In the genomic region with DNA sequence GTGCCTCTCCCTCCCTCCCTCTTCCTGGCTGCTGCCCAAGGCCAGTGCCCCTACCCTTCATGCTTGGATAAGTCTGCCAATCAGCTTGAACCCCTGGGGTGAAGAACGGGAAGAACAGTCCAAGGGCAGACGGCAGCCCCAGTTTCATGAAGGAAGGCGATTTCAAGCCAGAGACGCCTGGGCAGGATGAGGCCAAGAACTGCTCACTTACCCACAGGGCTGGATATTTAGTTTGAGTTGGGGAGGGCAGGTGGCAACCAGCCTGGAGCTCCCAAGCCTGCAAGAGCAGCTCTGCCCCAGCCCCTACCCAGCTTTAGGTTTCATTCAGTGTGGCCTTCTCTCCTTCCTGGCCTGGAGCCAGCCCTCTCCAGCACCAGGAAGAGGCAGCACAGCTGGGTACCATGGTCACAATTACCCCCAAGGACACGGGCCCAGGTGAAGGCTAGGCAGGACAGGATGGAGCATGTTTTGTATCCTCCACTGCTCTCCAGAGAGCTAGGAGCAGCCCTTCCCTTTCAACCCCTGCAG, we compare ENCODE assay signal across 7 cellular contexts. TPM values are rescaled to one million over a fixed set of nuclear protein-coding genes. Genes with fewer than 3 reads are reported as not detected.
DNase-seq lines count a peak whose midpoint lies in the region; ATAC-seq, FAIRE-seq and TF ChIP-seq lines count a peak whose summit lies in the region.

No MANE protein-coding gene starts in this region.

- no peaks in the 10 kb centered on the region for H3K9me1 ChIP-seq in endothelial cell of umbilical vein (replicated peaks; ENCODE audit: control insufficient read depth, extremely low read depth, insufficient read depth, low read length)

- peaks cover 29% of the 10 kb centered on the region for H3K4me1 ChIP-seq in endothelial cell of umbilical vein (ENCODE audit: control insufficient read depth, extremely low read depth, insufficient read depth, low read length)
- peaks cover 0 to 6% (median 0%) of the 10 kb centered on the region in 4 donors for H3K4me1 ChIP-seq in sigmoid colon

- no peaks in the 10 kb centered on the region for H3K9me3 ChIP-seq in endothelial cell of umbilical vein (replicated peaks; ENCODE audit: control insufficient read depth, insufficient read depth, low read length)
- H3K9me3 ChIP-seq in sigmoid colon = no peaks in the 10 kb centered on the region

- TF ChIP-seq EP300 in sigmoid colon (IDR thresholded peaks at IDR 0.05) = no peak

- H3K9ac ChIP-seq in endothelial cell of umbilical vein (replicated peaks; ENCODE audit: extremely low read depth, insufficient read depth, low read length) = no peak overlapping the region

- dilution Hi-C loops in endothelial cell of umbilical vein (cut with MboI; ENCODE audit: extremely low pct_ligation_motif_present, low sequenced_read_pairs) = no loop called here

- no peak overlapping the region for H3K4me3 ChIP-seq in endothelial cell of umbilical vein (replicated peaks in 1 of 3; ENCODE audit: insufficient read depth in 1 of 3, low read depth in 1 of 3, low read length in 3 of 3)
- H3K4me3 ChIP-seq in sigmoid colon = no peak overlapping the region

- FAIRE-seq in endothelial cell of umbilical vein (lab: Jason Lieb, UNC) = peak; percentile 69

- CTCF ChIA-PET in endothelial cell of umbilical vein (lab: Charles Lee) = interaction anchor here (0.8 to 4.1 kb wide), 9 partner anchors 10 to 39 kb away, joined by 3 to 33 read pairs (median 8); no protein-coding TSS in a partner anchor

- peak; percentile 85 for DNase-seq in HPDE6-E6E7 (ENCODE audit: extremely low spot score)
- peak; percentile 80 for DNase-seq in NCI-H345 treated with DMSO at 0.1 percent for 48 hours (lab: John Stamatoyannopoulos, UW; ENCODE audit: unreplicated experiment)
- peak; percentile 29 for DNase-seq in endothelial cell of umbilical vein (ENCODE audit: low read depth, low spot score)
- DNase-seq in sigmoid colon = peak; percentile 61
- no peak for DNase-seq in hippocampal formation (lab: John Stamatoyannopoulos, UW)

- no peaks in the 10 kb centered on the region for H4K20me1 ChIP-seq in endothelial cell of umbilical vein (replicated peaks; ENCODE audit: control insufficient read depth, extremely low read depth, insufficient read depth, low read length)

- no peak for ATAC-seq in HG03520 (IDR thresholded peaks at IDR 0.05; ENCODE audit: unreplicated experiment)
- ATAC-seq in GM18867 (IDR thresholded peaks at IDR 0.05; ENCODE audit: unreplicated experiment) = no peak

- no peaks in the 10 kb centered on the region for H3K36me3 ChIP-seq in endothelial cell of umbilical vein (ENCODE audit: control insufficient read depth in 2 of 2, extremely low read depth in 1 of 2, insufficient read depth in 2 of 2, low read length in 2 of 2)
- no peaks in the 10 kb centered on the region for H3K36me3 ChIP-seq in sigmoid colon

- TF ChIP-seq POLR2A in endothelial cell of umbilical vein (IDR thresholded peaks at IDR 0.05; ENCODE audit: low read depth, low read length) = no peak
- no peak for TF ChIP-seq POLR2A in sigmoid colon (IDR thresholded peaks at IDR 0.05)

- H3K27me3 ChIP-seq in endothelial cell of umbilical vein (ENCODE audit: control insufficient read depth in 2 of 2, insufficient read depth in 2 of 2, low read length in 2 of 2) (no peaks in the 10 kb centered on the region), sigmoid colon (peaks cover 0 to 52% (median 15%) of the 10 kb centered on the region in 3 donors)

- H3K27ac ChIP-seq in endothelial cell of umbilical vein (ENCODE audit: insufficient read depth, low read depth, low read length) (no peak overlapping the region), sigmoid colon (no peak overlapping the region)

- WGBS in sigmoid colon, 2 donors = 36 to 41% methylated on average over 5 of the region's 5 CpGs

- POLR2A ChIA-PET in endothelial cell of umbilical vein (lab: Charles Lee) = interaction anchor here (0.6 to 1.5 kb wide), 4 partner anchors 9 to 31 kb away, joined by 3 to 5 read pairs (median 4); no protein-coding TSS in a partner anchor

- BruUV-seq in endothelial cell of umbilical vein (replicated peaks; lab: Mats Ljungman, UMichigan) = no TSS peak

- no peak overlapping the region for H3K4me2 ChIP-seq in endothelial cell of umbilical vein (ENCODE audit: insufficient read depth, low read length)

- no peaks in the 10 kb centered on the region for H3K79me2 ChIP-seq in endothelial cell of umbilical vein (ENCODE audit: control insufficient read depth, insufficient read depth, low read length)

- no peak for TF ChIP-seq CTCF in endothelial cell of umbilical vein (IDR thresholded peaks at IDR 0.05; ENCODE audit: extremely low read depth in 1 of 2, insufficient read depth in 1 of 2, low read depth in 1 of 2, low read length in 2 of 2)
- TF ChIP-seq CTCF in sigmoid colon (IDR thresholded peaks at IDR 0.05) = no peak

- no peak overlapping the region for H2AFZ ChIP-seq in endothelial cell of umbilical vein (ENCODE audit: low read depth, low read length)

- intact Hi-C loops in endothelial cell of umbilical vein (cut with micrococcal nuclease) (loop anchor here (2.0 kb wide), 1 partner anchor 27 kb away; no protein-coding TSS in a partner anchor), sigmoid colon (cut with DNase I) (no loop called here)

TF ChIP-seq in endothelial cell of umbilical vein, 7 proteins besides CTCF, POLR2A, EP300 and RAD21:
- no peak for TF ChIP-seq JUN (IDR thresholded peaks at IDR 0.05; ENCODE audit: borderline replicate concordance, insufficient read depth, insufficient read length, low read depth)
- no peak for TF ChIP-seq FOS (IDR thresholded peaks at IDR 0.05; ENCODE audit: borderline replicate concordance, insufficient read depth, low read length)
- no peak for TF ChIP-seq POLR2AphosphoS5 (IDR thresholded peaks at IDR 0.05; ENCODE audit: insufficient read depth, low read depth, low read length)
- TF ChIP-seq EZH2 (IDR thresholded peaks at IDR 0.05; ENCODE audit: borderline replicate concordance, low read depth, low read length, severe bottlenecking) = no peak
- TF ChIP-seq, protein P1, sequence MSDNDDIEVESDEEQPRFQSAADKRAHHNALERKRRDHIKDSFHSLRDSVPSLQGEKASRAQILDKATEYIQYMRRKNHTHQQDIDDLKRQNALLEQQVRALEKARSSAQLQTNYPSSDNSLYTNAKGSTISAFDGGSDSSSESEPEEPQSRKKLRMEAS (IDR thresholded peaks at IDR 0.05; ENCODE audit: insufficient read depth, insufficient read length) = no peak
- no peak for TF ChIP-seq GATA2 (IDR thresholded peaks at IDR 0.05; ENCODE audit: insufficient read depth, insufficient read length, low read depth, low read length)
- no peak for TF ChIP-seq MYC (IDR thresholded peaks at IDR 0.05; ENCODE audit: low read depth, low read length)

RNA-seq across cellular contexts. Expression of gene LTBP2, which starts 35.9 kb away (rescaled TPM):
- 264 and 268 TPM in 2 replicates for total RNA-seq in endothelial cell of umbilical vein
- 208 and 209 TPM in 2 replicates for polyA plus RNA-seq in endothelial cell of umbilical vein
- polyA plus RNA-seq in endothelial cell of umbilical vein (2011; cell fraction: cytosol; rRNA removed) = 182 and 200 TPM in 2 replicates
- polyA plus RNA-seq in endothelial cell of umbilical vein (2011; cell fraction: nucleus; rRNA removed) = 302 and 337 TPM in 2 replicates
- polyA plus RNA-seq in endothelial cell of umbilical vein (2012) = 319 and 426 TPM in 2 replicates
- 357 and 369 TPM in 2 replicates for polyA minus RNA-seq in endothelial cell of umbilical vein
- polyA minus RNA-seq in endothelial cell of umbilical vein (2011; cell fraction: cytosol; rRNA and poly(A)+ RNA removed) = not detected
- 150 and 213 TPM in 2 replicates for polyA minus RNA-seq in endothelial cell of umbilical vein (2011; cell fraction: nucleus; rRNA and poly(A)+ RNA removed)
- total RNA-seq in sigmoid colon = 10 to 100 TPM; 12.1 to 71.2 (median 15.3) TPM
- 1 to 10 TPM in 2 of 3 donors, under 1 TPM in 1; 0.46 to 7.1 (median 1.2) TPM for polyA plus RNA-seq in sigmoid colon

Comparison
In these comparisons a context has a peak if more than half of its experiments do, and no peak if none do; other contexts are left out.
1. DNase-seq: peak in HPDE6-E6E7 (single experiment), NCI-H345 treated with DMSO at 0.1 percent for 48 hours (single experiment), endothelial cell of umbilical vein (single experiment) and sigmoid colon (single experiment); none in hippocampal formation (0 of 2).